ENCODE assay signal across 20 cellular contexts in genomic region chr2:241556734-241557133, GRCh38.
"Had no signal": no experiment of that assay in that cellular context is flagged by ENCODE, and none has a peak within 500 bp of the region (broad histone marks: within the 10 kb centered on the region; RNA-seq: fewer than 3 reads in every experiment).

No MANE protein-coding gene starts in this region.

- ATAC-seq: natural killer cell; psoas muscle; right cardiac atrium; right lobe of liver; stimulated activated effector memory CD8-positive, alpha-beta T cell treated with anti-CD3 and anti-CD28 coated beads, Interleukin-12 subunit alpha, Interleukin-12 subunit beta, amount 100 ng/mL, for 72 hours; stimulated activated naive B cell treated with anti-CD40 and anti-IgM and Interleukin-4, amounts not matched to agents 10 μg/mL and 1 μg/mL and 100 μg/mL, for 72 hours had no signal

- DNase-seq: natural killer cell; occipital lobe; ovary; psoas muscle; right lobe of liver; sigmoid colon; small intestine; stimulated activated CD4-positive, alpha-beta T cell treated with anti-CD3 and anti-CD28 coated beads, Interleukin-15, amount 100 ng/mL, for 24 hours; stimulated activated CD4-positive, alpha-beta T cell treated with anti-CD3 and anti-CD28 coated beads, Interleukin-2, amount 100 ng/mL, for 24 hours; stimulated activated CD4-positive, alpha-beta T cell treated with anti-CD3 and anti-CD28 coated beads, Interleukin-2, amount 100 ng/mL, for 48 hours; stimulated activated CD4-positive, alpha-beta T cell treated with anti-CD3 and anti-CD28 coated beads, Interleukin-4, amount 100 ng/mL, for 24 hours; stimulated activated naive B cell treated with anti-CD40 and anti-IgM and Interleukin-4, amounts not matched to agents 10 μg/mL and 1 μg/mL and 100 μg/mL, for 72 hours; stimulated activated naive CD4-positive, alpha-beta T cell treated with Interleukin-2 at 50 U/mL for 16 hours; stomach; thyroid gland; trophoblast cell; upper lobe of left lung had no signal

- FAIRE-seq: small intestine, urothelium cell line had no signal
